29 cellular contexts compared by ENCODE assay signal in genomic region chr1:18137759-18138345, GRCh38. TPM values are rescaled to one million over a fixed set of nuclear protein-coding genes. Genes with fewer than 3 reads are reported as not detected.
"Had no signal": no experiment of that assay in that cellular context is flagged by ENCODE, and none has a peak within 500 bp of the region (broad histone marks: within the 10 kb centered on the region; RNA-seq: fewer than 3 reads in every experiment).

No MANE protein-coding gene starts in this region.

- H3K27ac Mint-ChIP-seq: activated CD4-positive, alpha-beta memory T cell treated with anti-CD3 and anti-CD28 coated beads, Interleukin-2, amount 10 ng/mL, durations not matched to agents 7 days and 5 days; activated CD4-positive, alpha-beta T cell treated with anti-CD3 and anti-CD28 coated beads for 36 hours; activated naive CD8-positive, alpha-beta T cell treated with anti-CD3 and anti-CD28 coated beads, Interleukin-2, amount 10 ng/mL, durations not matched to agents 7 days and 5 days; activated T-cell treated with anti-CD3 and anti-CD28 coated beads, Interleukin-2, amount 50 U/mL, for 72 hours; T-cell had no signal

- H3K4me1 ChIP-seq: breast epithelium, Peyer's patch, SJSA1 had no signal

- H3K9me3 ChIP-seq: adrenal gland, breast epithelium, Peyer's patch, SJSA1 had no signal

- ATAC-seq: activated CD4-positive, alpha-beta T cell treated with anti-CD3 and anti-CD28 coated beads for 36 hours; activated T-cell treated with anti-CD3 and anti-CD28 coated beads, Interleukin-2, amount 50 U/mL, for 72 hours; T-cell had no signal

- H3K27me3 ChIP-seq: adrenal gland, Peyer's patch had no signal

- H3K27ac ChIP-seq: adrenal gland, breast epithelium, Peyer's patch, RWPE1, SJSA1, VCaP had no signal

- H3K27me3 Mint-ChIP-seq: activated CD4-positive, alpha-beta memory T cell treated with anti-CD3 and anti-CD28 coated beads, Interleukin-2, amount 10 ng/mL, durations not matched to agents 7 days and 5 days had no signal

- H3K4me3 ChIP-seq: adrenal gland, breast epithelium, Peyer's patch, SJSA1 had no signal

- H3K4me3 Mint-ChIP-seq: activated CD4-positive, alpha-beta memory T cell treated with anti-CD3 and anti-CD28 coated beads, Interleukin-2, amount 10 ng/mL, durations not matched to agents 7 days and 5 days; activated CD4-positive, alpha-beta T cell treated with anti-CD3 and anti-CD28 coated beads for 36 hours; activated naive CD8-positive, alpha-beta T cell treated with anti-CD3 and anti-CD28 coated beads, Interleukin-2, amount 10 ng/mL, durations not matched to agents 7 days and 5 days; activated T-cell treated with anti-CD3 and anti-CD28 coated beads, Interleukin-2, amount 50 U/mL, for 72 hours; T-cell had no signal

- H3K36me3 Mint-ChIP-seq: activated naive CD8-positive, alpha-beta T cell treated with anti-CD3 and anti-CD28 coated beads, Interleukin-2, amount 10 ng/mL, durations not matched to agents 7 days and 5 days; T-cell had no signal

- H3K36me3 ChIP-seq: adrenal gland, breast epithelium, Peyer's patch, SJSA1 had no signal

- H3K9me3 Mint-ChIP-seq: activated CD4-positive, alpha-beta memory T cell treated with anti-CD3 and anti-CD28 coated beads, Interleukin-2, amount 10 ng/mL, durations not matched to agents 7 days and 5 days; activated naive CD8-positive, alpha-beta T cell treated with anti-CD3 and anti-CD28 coated beads, Interleukin-2, amount 10 ng/mL, durations not matched to agents 7 days and 5 days; activated T-cell treated with anti-CD3 and anti-CD28 coated beads, Interleukin-2, amount 50 U/mL, for 72 hours; T-cell had no signal

- DNase-seq: activated CD4-positive, alpha-beta memory T cell treated with anti-CD3 and anti-CD28 coated beads, Interleukin-2, amount 10 ng/mL, durations not matched to agents 7 days and 5 days; activated CD4-positive, alpha-beta T cell treated with anti-CD3 and anti-CD28 coated beads for 36 hours; activated CD4-positive, alpha-beta T cell treated with anti-CD3 and anti-CD28 coated beads, Interleukin-2, amount 50 U/mL, for 1 hour; activated CD8-positive, alpha-beta memory T cell treated with anti-CD3 and anti-CD28 coated beads, Interleukin-2, amount 50 U/mL, for 4 hours; activated naive CD4-positive, alpha-beta T cell treated with anti-CD3 and anti-CD28 coated beads, Interleukin-2, amount 50 U/mL, for 16 hours; activated naive CD8-positive, alpha-beta T cell treated with anti-CD3 and anti-CD28 coated beads, Interleukin-2, amount 10 ng/mL, durations not matched to agents 7 days and 5 days; activated T-cell treated with anti-CD3 and anti-CD28 coated beads, Interleukin-2, amount 50 U/mL, for 72 hours; aorta; caudate nucleus; KG1; NCI-H1048; NCI-H146; NCI-H187 treated with DMSO at 0.1 percent for 48 hours; NCI-H2081 treated with DMSO at 0.1 percent for 48 hours; NCI-H2227 treated with DMSO at 0.1 percent for 48 hours; NCI-H446 treated with DMSO at 0.1 percent for 48 hours; NCI-H526 treated with DMSO at 0.1 percent for 48 hours; Peyer's patch; Right ventricle myocardium superior; T-cell; T-helper 2 cell had no signal

- H3K4me1 Mint-ChIP-seq: activated CD4-positive, alpha-beta memory T cell treated with anti-CD3 and anti-CD28 coated beads, Interleukin-2, amount 10 ng/mL, durations not matched to agents 7 days and 5 days; activated CD4-positive, alpha-beta T cell treated with anti-CD3 and anti-CD28 coated beads for 36 hours; activated naive CD8-positive, alpha-beta T cell treated with anti-CD3 and anti-CD28 coated beads, Interleukin-2, amount 10 ng/mL, durations not matched to agents 7 days and 5 days; T-cell had no signal

RNA-seq across cellular contexts. Expression of gene IGSF21, which starts 30.3 kb away (rescaled TPM):
- total RNA-seq: activated CD4-positive, alpha-beta memory T cell treated with anti-CD3 and anti-CD28 coated beads, Interleukin-2, amount 10 ng/mL, durations not matched to agents 7 days and 5 days; activated CD4-positive, alpha-beta T cell treated with anti-CD3 and anti-CD28 coated beads for 36 hours; activated CD8-positive, alpha-beta memory T cell treated with anti-CD3 and anti-CD28 coated beads for 36 hours; activated naive CD8-positive, alpha-beta T cell treated with anti-CD3 and anti-CD28 coated beads, Interleukin-2, amount 10 ng/mL, durations not matched to agents 7 days and 5 days; activated T-cell treated with anti-CD3 and anti-CD28 coated beads, Interleukin-2, amount 50 U/mL, for 72 hours; LHCN-M2; M059J; Peyer's patch; SJSA1; T-cell had no signal
